ENCODE assay signal across 1 cellular context in genomic region chr6:7311171-7311570, GRCh38.
TF ChIP-seq lines count a peak whose summit lies in the region.

No MANE protein-coding gene starts in this region.

TF ChIP-seq in IMR-90, 13 proteins besides CTCF, POLR2A, EP300 and RAD21 (continued from another document):
- TF ChIP-seq USF2 (IDR thresholded peaks at IDR 0.05; ENCODE audit: low read depth, low read length) (no peak), BHLHE40 (IDR thresholded peaks at IDR 0.05; ENCODE audit: low read depth, low read length) (no peak), SMC3 (IDR thresholded peaks at IDR 0.05; ENCODE audit: low read depth, low read length) (no peak), FOS (IDR thresholded peaks at IDR 0.05; ENCODE audit: low read depth, low read length) (no peak), MXI1 (IDR thresholded peaks at IDR 0.05; ENCODE audit: borderline replicate concordance, low read depth, low read length) (no peak)
